Comparison of ENCODE assay signal across 15 cellular contexts in genomic region chr3:128254066-128254590, GRCh38.
"Had no signal": no experiment of that assay in that cellular context is flagged by ENCODE, and none has a peak within 500 bp of the region (broad histone marks: within the 10 kb centered on the region; RNA-seq: fewer than 3 reads in every experiment).

No MANE protein-coding gene starts in this region.

- H3K27ac Mint-ChIP-seq: activated CD4-positive, alpha-beta T cell treated with anti-CD3 and anti-CD28 coated beads, Interleukin-2, amount 10 ng/mL, durations not matched to agents 7 days and 5 days; activated naive CD4-positive, alpha-beta T cell treated with anti-CD3 and anti-CD28 coated beads, Interleukin-2, amount 50 U/mL, for 24 hours had no signal

- H3K27me3 ChIP-seq: ascending aorta, esophagus squamous epithelium, pancreas, stomach, testis had no signal

- ATAC-seq: pancreas; sciatic nerve; SK-N-SH treated with all-trans-retinoic acid at 6 μM for 48 hours; stimulated activated effector memory CD8-positive, alpha-beta T cell treated with anti-CD3 and anti-CD28 coated beads, Interleukin-12 subunit alpha, Interleukin-12 subunit beta, amount 100 ng/mL, for 72 hours had no signal

- H3K27ac ChIP-seq: ascending aorta, esophagus squamous epithelium, pancreas, stomach, testis had no signal

- H3K4me1 ChIP-seq: ascending aorta, esophagus squamous epithelium, pancreas, stomach, testis had no signal

- H3K4me3 Mint-ChIP-seq: activated CD4-positive, alpha-beta T cell treated with anti-CD3 and anti-CD28 coated beads, Interleukin-2, amount 10 ng/mL, durations not matched to agents 7 days and 5 days; activated naive CD4-positive, alpha-beta T cell treated with anti-CD3 and anti-CD28 coated beads, Interleukin-2, amount 50 U/mL, for 24 hours; stimulated activated effector memory CD8-positive, alpha-beta T cell treated with anti-CD3 and anti-CD28 coated beads, Interleukin-12 subunit alpha, Interleukin-12 subunit beta, amount 100 ng/mL, for 72 hours had no signal

- DNase-seq: activated CD4-positive, alpha-beta T cell treated with anti-CD3 and anti-CD28 coated beads, Interleukin-2, amount 10 ng/mL, durations not matched to agents 7 days and 5 days; activated gamma-delta T cell; effector CD8-positive, alpha-beta T cell; esophagus squamous epithelium; pancreas; stimulated activated CD4-positive, alpha-beta T cell treated with anti-CD3 and anti-CD28 coated beads, Interleukin-4, amount 100 ng/mL, for 24 hours; stomach; T-helper 1 cell; testis had no signal

- H3K36me3 ChIP-seq: ascending aorta, pancreas had no signal

- H3K9me3 Mint-ChIP-seq: activated CD4-positive, alpha-beta T cell treated with anti-CD3 and anti-CD28 coated beads, Interleukin-2, amount 10 ng/mL, durations not matched to agents 7 days and 5 days; activated naive CD4-positive, alpha-beta T cell treated with anti-CD3 and anti-CD28 coated beads, Interleukin-2, amount 50 U/mL, for 24 hours; stimulated activated effector memory CD8-positive, alpha-beta T cell treated with anti-CD3 and anti-CD28 coated beads, Interleukin-12 subunit alpha, Interleukin-12 subunit beta, amount 100 ng/mL, for 72 hours had no signal

- H3K4me1 Mint-ChIP-seq: activated CD4-positive, alpha-beta T cell treated with anti-CD3 and anti-CD28 coated beads, Interleukin-2, amount 10 ng/mL, durations not matched to agents 7 days and 5 days had no signal

- H3K4me3 ChIP-seq: ascending aorta, esophagus squamous epithelium, lung, pancreas, stomach, testis had no signal

- H3K9me3 ChIP-seq: ascending aorta, esophagus squamous epithelium, pancreas, testis had no signal

- H3K27me3 Mint-ChIP-seq: activated CD4-positive, alpha-beta T cell treated with anti-CD3 and anti-CD28 coated beads, Interleukin-2, amount 10 ng/mL, durations not matched to agents 7 days and 5 days; activated naive CD4-positive, alpha-beta T cell treated with anti-CD3 and anti-CD28 coated beads, Interleukin-2, amount 50 U/mL, for 24 hours had no signal
